In the genomic region with DNA sequence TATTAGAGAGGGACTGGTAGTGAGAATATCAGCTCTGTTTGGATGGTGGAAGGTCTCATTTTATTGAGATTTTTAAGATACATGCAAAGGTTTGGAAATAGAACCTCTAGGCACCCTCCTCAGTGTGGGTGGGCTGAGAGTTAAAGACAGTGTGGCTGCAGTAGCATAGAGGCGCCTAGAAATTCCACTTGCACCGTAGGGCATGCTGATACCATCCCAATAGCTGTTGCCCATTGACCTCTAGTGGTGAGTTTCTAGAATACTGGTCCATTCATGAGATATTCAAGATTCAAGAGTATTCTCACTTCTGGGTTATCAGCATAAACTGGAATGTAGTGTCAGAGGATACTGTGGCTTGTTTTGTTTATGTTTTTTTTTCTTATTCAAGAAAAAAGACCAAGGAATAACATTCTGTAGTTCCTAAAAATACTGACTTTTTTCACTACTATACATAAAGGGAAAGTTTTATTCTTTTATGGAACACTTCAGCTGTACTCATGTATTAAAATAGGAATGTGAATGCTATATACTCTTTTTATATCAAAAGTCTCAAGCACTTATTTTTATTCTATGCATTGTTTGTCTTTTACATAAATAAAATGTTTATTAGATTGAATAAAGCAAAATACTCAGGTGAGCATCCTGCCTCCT, we compare ENCODE assay signal across 8 cellular contexts.
DNase-seq lines count a peak whose midpoint lies in the region; ATAC-seq and TF ChIP-seq lines count a peak whose summit lies in the region.

No MANE protein-coding gene starts in this region.

- peak overlapping the region in 1 of 8 donors; percentile 29 for H3K4me3 Mint-ChIP-seq in naive B cell

- H3K27ac ChIP-seq in esophagus muscularis mucosa (replicated peaks in 1 of 4) = peak overlapping the region; percentile 62 to 73 (median 73)

- WGBS in esophagus muscularis mucosa = 6% methylated on average over 2 of the region's 2 CpGs

- peak; percentile 46 for DNase-seq in Caki2 (ENCODE audit: low read depth)
- peak; percentile 25 for DNase-seq in NCI-H345 treated with DMSO at 0.1 percent for 48 hours (lab: John Stamatoyannopoulos, UW; ENCODE audit: unreplicated experiment)
- DNase-seq in activated CD4-positive, alpha-beta T cell treated with anti-CD3 and anti-CD28 coated beads for 4 hours = peak; percentile 50 to 51
- no peak for DNase-seq in esophagus muscularis mucosa (ENCODE audit: extremely low spot score)
- peak; percentile 63 for DNase-seq in naive B cell
- DNase-seq in cortex of kidney (lab: John Stamatoyannopoulos, UW) = no peak

- peak overlapping the region in 2 of 6 donors; percentile 69 to 82 for H3K27ac Mint-ChIP-seq in naive B cell

- no peaks in the 10 kb centered on the region for H3K9me3 Mint-ChIP-seq in naive B cell

- intact Hi-C loops in esophagus muscularis mucosa (cut with DNase I) = loop anchor here (5.0 to 10.0 kb wide), 5 partner anchors 86 to 581 kb away; partner anchors contain the start of gene TGFBR2

- no peak for TF ChIP-seq EP300 in esophagus muscularis mucosa (IDR thresholded peaks at IDR 0.05)

- H3K27me3 ChIP-seq in esophagus muscularis mucosa = no peaks in the 10 kb centered on the region

- no peaks in the 10 kb centered on the region for H3K27me3 Mint-ChIP-seq in naive B cell

- peaks cover 23 to 31% of the 10 kb centered on the region in 2 donors for H3K36me3 Mint-ChIP-seq in naive B cell

- TF ChIP-seq CTCF in esophagus muscularis mucosa (IDR thresholded peaks at IDR 0.05) = peak; percentile 76 to 88 (median 87)

- no peak for TF ChIP-seq POLR2A in esophagus muscularis mucosa (IDR thresholded peaks at IDR 0.05; ENCODE audit: low read depth)

- H3K4me3 ChIP-seq in esophagus muscularis mucosa = no peak overlapping the region

- peaks cover 46 to 86% (median 70%) of the 10 kb centered on the region in 3 donors for H3K4me1 Mint-ChIP-seq in naive B cell

- H3K9me3 ChIP-seq in esophagus muscularis mucosa = no peaks in the 10 kb centered on the region

- peaks cover 59 to 82% (median 75%) of the 10 kb centered on the region in 4 donors for H3K4me1 ChIP-seq in esophagus muscularis mucosa

- ATAC-seq in GM19035 (IDR thresholded peaks at IDR 0.05; ENCODE audit: unreplicated experiment) (peak; percentile 90), HG03103 (IDR thresholded peaks at IDR 0.05; ENCODE audit: low read depth, unreplicated experiment) (peak; percentile 94), naive B cell (ENCODE audit: low read depth in 2 of 2) (peak; percentile 91)

- peaks cover 14 to 72% (median 37%) of the 10 kb centered on the region in 4 donors for H3K36me3 ChIP-seq in esophagus muscularis mucosa

- in situ Hi-C loops in Caki2 (cut with HindIII; ENCODE audit: low pct_unique_long_range_greater_than_20kb, low sequenced_read_pairs) = no loop called here

Comparison
In these comparisons a context has a peak if more than half of its experiments do, and no peak if none do; other contexts are left out.
1. DNase-seq: peak in Caki2 (single experiment), NCI-H345 treated with DMSO at 0.1 percent for 48 hours (single experiment), activated CD4-positive, alpha-beta T cell treated with anti-CD3 and anti-CD28 coated beads for 4 hours (2 of 2) and naive B cell (single experiment); none in esophagus muscularis mucosa (single experiment) and cortex of kidney (single experiment).
2. Peak in every context shown above with its lines, with median percentiles within 50 percentile points of each other: ATAC-seq.